In genomic region chr15:46366360-46367007, GRCh38 we compare ENCODE assay signal across 18 cellular contexts.
DNase-seq lines count a peak whose midpoint lies in the region; ATAC-seq and TF ChIP-seq lines count a peak whose summit lies in the region.
"Had no signal": no experiment of that assay in that cellular context is flagged by ENCODE, and none has a peak within 500 bp of the region (broad histone marks: within the 10 kb centered on the region; RNA-seq: fewer than 3 reads in every experiment).

No MANE protein-coding gene starts in this region.

- intact Hi-C loops in heart right ventricle (cut with DNase I), result no loop called here
- intact Hi-C loops in Right ventricle myocardium inferior (cut with DNase I), result no loop called here
- intact Hi-C loops in spleen (cut with DNase I; ENCODE audit: low total_unique reads), result no loop called here
- intact Hi-C loops in CD4-positive, alpha-beta memory T cell (cut with micrococcal nuclease), result no loop called here

- no peaks in the 10 kb centered on the region for H3K36me3 Mint-ChIP-seq in CD4-positive, alpha-beta memory T cell

- H3K27ac Mint-ChIP-seq in CD4-positive, alpha-beta memory T cell, result no peak overlapping the region
- H3K27ac Mint-ChIP-seq: B cell had no signal

- CTCF ChIA-PET in CD4-positive, alpha-beta memory T cell (lab: Charles Lee; ENCODE audit: partially characterized antibody), result no interaction called here

- 34 to 51% methylated on average over 2 of the region's 2 CpGs for WGBS in heart right ventricle, 2 donors
- WGBS in spleen, 5 donors, result 49 to 69% (median 63%) methylated on average over 2 of the region's 2 CpGs

- H3K36me3 ChIP-seq in heart right ventricle (no peaks in the 10 kb centered on the region), right atrium auricular region (no peaks in the 10 kb centered on the region), spleen (no peaks in the 10 kb centered on the region)
- no peaks in the 10 kb centered on the region for H3K36me3 ChIP-seq in CD4-positive, alpha-beta memory T cell (ENCODE audit: insufficient read depth, low read length)
- H3K36me3 ChIP-seq: SJCRH30 had no signal

- H3K4me1 Mint-ChIP-seq in CD4-positive, alpha-beta memory T cell, result no peaks in the 10 kb centered on the region
- H3K4me1 Mint-ChIP-seq: B cell had no signal

- H3K4me3 Mint-ChIP-seq in CD4-positive, alpha-beta memory T cell, result no peak overlapping the region
- H3K4me3 Mint-ChIP-seq: B cell had no signal

- TF ChIP-seq CTCF in heart right ventricle (IDR thresholded peaks at IDR 0.05) (no peak), right atrium auricular region (IDR thresholded peaks at IDR 0.05) (no peak), spleen (IDR thresholded peaks at IDR 0.05 in 8 of 11, conservative IDR thresholded peaks at IDR 0.05 in 3 of 11) (no peak)

- peak in 6 of 8 donors; percentile 44 to 89 (median 52) for ATAC-seq in heart right ventricle
- ATAC-seq in Right ventricle myocardium inferior, result no peak
- ATAC-seq: Panc1 had no signal

- H3K27ac ChIP-seq in heart right ventricle (peak overlapping the region in 8 of 10 donors; percentile 4 to 75 (median 54)), right atrium auricular region (peak overlapping the region; percentile 8 to 35), spleen (peak overlapping the region in 6 of 8 donors; percentile 36 to 64 (median 57))
- no peak overlapping the region for H3K27ac ChIP-seq in CD4-positive, alpha-beta memory T cell (ENCODE audit: low read depth, low read length)
- H3K27ac ChIP-seq: KMS-11, SJCRH30 had no signal

- POLR2A ChIA-PET in CD4-positive, alpha-beta memory T cell (lab: Charles Lee; ENCODE audit: partially characterized antibody), result no interaction called here

- peaks cover 0 to 20% (median 7%) of the 10 kb centered on the region in 11 donors for H3K9me3 ChIP-seq in heart right ventricle
- H3K9me3 ChIP-seq in right atrium auricular region, result peaks cover 0 to 6% of the 10 kb centered on the region in 2 donors
- H3K9me3 ChIP-seq in spleen, result peaks cover 0 to 25% (median 11%) of the 10 kb centered on the region in 8 donors
- H3K9me3 ChIP-seq in CD4-positive, alpha-beta memory T cell (ENCODE audit: control insufficient read depth in 1 of 2, low read length in 2 of 2), result no peaks in the 10 kb centered on the region
- H3K9me3 ChIP-seq: SJCRH30 had no signal

- TF ChIP-seq POLR2A in spleen (IDR thresholded peaks at IDR 0.05), result no peak

- H3K4me3 ChIP-seq in heart right ventricle, result peak overlapping the region in 2 of 10 donors; percentile 22 to 25
- no peak overlapping the region for H3K4me3 ChIP-seq in right atrium auricular region
- H3K4me3 ChIP-seq in spleen, result no peak overlapping the region
- H3K4me3 ChIP-seq in CD4-positive, alpha-beta memory T cell (ENCODE audit: low read length in 2 of 2), result no peak overlapping the region
- H3K4me3 ChIP-seq: SJCRH30 had no signal

- DNase-seq in heart right ventricle (no peak), Right ventricle myocardium inferior (ENCODE audit: missing footprints) (no peak), right atrium auricular region (ENCODE audit: low spot score) (no peak), spleen (no peak), NCI-H2196 (lab: John Stamatoyannopoulos, UW; ENCODE audit: unreplicated experiment) (no peak)
- no peak for DNase-seq in stimulated activated CD4-positive, alpha-beta T cell treated with anti-CD3 and anti-CD28 coated beads, Interleukin-15, amount 100 ng/mL, for 24 hours
- DNase-seq in CD4-positive, alpha-beta memory T cell, result no peak
- DNase-seq: IMR-90; NCI-H146; NCI-H2029; NCI-H226; NCI-H510A treated with DMSO at 0.1 percent for 48 hours; NCI-H774; NK-92 treated with Interleukin-12 subunit alpha and Interleukin-12 subunit beta, amount 100 ng/mL, for 24 hours had no signal

- H3K27me3 ChIP-seq in heart right ventricle (no peaks in the 10 kb centered on the region), right atrium auricular region (no peaks in the 10 kb centered on the region), spleen (replicated peaks in 1 of 7) (no peaks in the 10 kb centered on the region)
- no peaks in the 10 kb centered on the region for H3K27me3 ChIP-seq in CD4-positive, alpha-beta memory T cell (ENCODE audit: insufficient read depth, low read length)
- H3K27me3 ChIP-seq: SJCRH30 had no signal

- peaks cover 4 to 19% (median 9%) of the 10 kb centered on the region in 8 donors for H3K9me3 Mint-ChIP-seq in CD4-positive, alpha-beta memory T cell

- H3K4me1 ChIP-seq in heart right ventricle (peaks cover 0 to 6% (median 0%) of the 10 kb centered on the region in 9 donors), right atrium auricular region (no peaks in the 10 kb centered on the region), spleen (no peaks in the 10 kb centered on the region)
- no peaks in the 10 kb centered on the region for H3K4me1 ChIP-seq in CD4-positive, alpha-beta memory T cell (ENCODE audit: insufficient read depth, low read length)
- H3K4me1 ChIP-seq: SJCRH30 had no signal

- peaks cover 0 to 2% of the 10 kb centered on the region in 2 donors for H3K27me3 Mint-ChIP-seq in CD4-positive, alpha-beta memory T cell
- H3K27me3 Mint-ChIP-seq: B cell had no signal
